Comparison of ENCODE assay signal across 12 cellular contexts in genomic region chr13:46178143-46178542, GRCh38. TPM values are rescaled to one million over a fixed set of nuclear protein-coding genes. Genes with fewer than 3 reads are reported as not detected.
DNase-seq lines count a peak whose midpoint lies in the region; ATAC-seq and TF ChIP-seq lines count a peak whose summit lies in the region.
"Had no signal": no experiment of that assay in that cellular context is flagged by ENCODE, and none has a peak within 500 bp of the region (broad histone marks: within the 10 kb centered on the region; RNA-seq: fewer than 3 reads in every experiment).

No MANE protein-coding gene starts in this region.

- TF ChIP-seq CTCF in NB4 (IDR thresholded peaks at IDR 0.05; ENCODE audit: low read depth, low read length) = no peak
- no peak for TF ChIP-seq CTCF in gastrocnemius medialis (IDR thresholded peaks at IDR 0.05 in 4 of 5, conservative IDR thresholded peaks at IDR 0.05 in 1 of 5)

- TF ChIP-seq POLR2A in NB4 (IDR thresholded peaks at IDR 0.05; ENCODE audit: extremely low read depth, insufficient read length) (no peak), gastrocnemius medialis (IDR thresholded peaks at IDR 0.05) (no peak)

- H2BK120ac ChIP-seq in mesendoderm (ENCODE audit: low read depth, low read length) = no peak overlapping the region

- H3K79me1 ChIP-seq in mesendoderm (ENCODE audit: low read length) = no peaks in the 10 kb centered on the region

- no peak overlapping the region for H3K9ac ChIP-seq in mesendoderm (ENCODE audit: low read length)

- no peak overlapping the region for H3K23ac ChIP-seq in mesendoderm (ENCODE audit: low read length)

- peak overlapping the region; percentile 96 for H3K4me3 Mint-ChIP-seq in activated CD8-positive, alpha-beta memory T cell treated with anti-CD3 and anti-CD28 coated beads, Interleukin-2, amount 10 ng/mL, durations not matched to agents 7 days and 5 days
- H3K4me3 Mint-ChIP-seq in stimulated activated memory B cell treated with anti-CD40 and anti-IgM and Interleukin-4, amounts not matched to agents 10 μg/mL and 1 μg/mL and 100 μg/mL, for 72 hours = peak overlapping the region; percentile 98
- H3K4me3 Mint-ChIP-seq: HFFc6 had no signal

- no peak overlapping the region for H2BK15ac ChIP-seq in mesendoderm (replicated peaks; ENCODE audit: low read depth)

- no peak overlapping the region for H3K4ac ChIP-seq in mesendoderm (ENCODE audit: low read depth, low read length)

- H3K36me3 ChIP-seq in mesendoderm (ENCODE audit: control insufficient read depth, insufficient read depth, low read length) (no peaks in the 10 kb centered on the region), gastrocnemius medialis (no peaks in the 10 kb centered on the region)
- H3K36me3 ChIP-seq: WERI-Rb-1 had no signal

- H3K56ac ChIP-seq in mesendoderm (ENCODE audit: low read length) = no peak overlapping the region

- ATAC-seq in activated CD8-positive, alpha-beta memory T cell treated with anti-CD3 and anti-CD28 coated beads, Interleukin-2, amount 10 ng/mL, durations not matched to agents 7 days and 5 days = no peak
- ATAC-seq in stimulated activated memory B cell treated with anti-CD40 and anti-IgM and Interleukin-4, amounts not matched to agents 10 μg/mL and 1 μg/mL and 100 μg/mL, for 72 hours = no peak
- ATAC-seq in gastrocnemius medialis = no peak

- H3K9me3 ChIP-seq in gastrocnemius medialis = no peaks in the 10 kb centered on the region

- in situ Hi-C loops in gastrocnemius medialis (cut with MboI; ENCODE audit: low sequenced_read_pairs in 4 of 4) = no loop called here

- H3K4me1 ChIP-seq in mesendoderm (ENCODE audit: control insufficient read depth, low read depth, low read length) (no peaks in the 10 kb centered on the region), gastrocnemius medialis (no peaks in the 10 kb centered on the region)

- H3K18ac ChIP-seq in mesendoderm (ENCODE audit: low read length) = no peak overlapping the region

- no peaks in the 10 kb centered on the region for H3K79me2 ChIP-seq in mesendoderm (ENCODE audit: control insufficient read depth, insufficient read depth, low read length)

- CTCF ChIA-PET in activated CD8-positive, alpha-beta memory T cell treated with anti-CD3 and anti-CD28 coated beads, Interleukin-2, amount 10 ng/mL, durations not matched to agents 7 days and 5 days (lab: Charles Lee) = interaction anchor here (1.8 to 3.0 kb wide), 2 partner anchors 8 to 18 kb away, joined by 9 to 21 read pairs; no protein-coding TSS in a partner anchor

- H3K27ac ChIP-seq in mesendoderm (ENCODE audit: low read depth, low read length) (no peak overlapping the region), gastrocnemius medialis (no peak overlapping the region)
- H3K27ac ChIP-seq: WERI-Rb-1 had no signal

- no peaks in the 10 kb centered on the region for H3K27me3 Mint-ChIP-seq in activated CD8-positive, alpha-beta memory T cell treated with anti-CD3 and anti-CD28 coated beads, Interleukin-2, amount 10 ng/mL, durations not matched to agents 7 days and 5 days
- no peaks in the 10 kb centered on the region for H3K27me3 Mint-ChIP-seq in stimulated activated memory B cell treated with anti-CD40 and anti-IgM and Interleukin-4, amounts not matched to agents 10 μg/mL and 1 μg/mL and 100 μg/mL, for 72 hours

- H3K9me3 Mint-ChIP-seq in activated CD8-positive, alpha-beta memory T cell treated with anti-CD3 and anti-CD28 coated beads, Interleukin-2, amount 10 ng/mL, durations not matched to agents 7 days and 5 days (ENCODE audit: low read depth) = no peaks in the 10 kb centered on the region
- H3K9me3 Mint-ChIP-seq in stimulated activated memory B cell treated with anti-CD40 and anti-IgM and Interleukin-4, amounts not matched to agents 10 μg/mL and 1 μg/mL and 100 μg/mL, for 72 hours = no peaks in the 10 kb centered on the region
- H3K9me3 Mint-ChIP-seq: HFFc6 had no signal

- no CpG with 5 or more reads among the region's 5 CpGs for WGBS in mesendoderm (ENCODE audit: extremely low coverage, insufficient coverage, low lambda C conversion rate)

- H2BK5ac ChIP-seq in mesendoderm (ENCODE audit: low read length) = no peak overlapping the region

- H3K27me3 ChIP-seq in mesendoderm (ENCODE audit: insufficient read depth, low read length, poor library complexity) (no peaks in the 10 kb centered on the region), gastrocnemius medialis (no peaks in the 10 kb centered on the region)

- H3K4me1 Mint-ChIP-seq in activated CD8-positive, alpha-beta memory T cell treated with anti-CD3 and anti-CD28 coated beads, Interleukin-2, amount 10 ng/mL, durations not matched to agents 7 days and 5 days = peaks cover 52% of the 10 kb centered on the region
- peaks cover 68% of the 10 kb centered on the region for H3K4me1 Mint-ChIP-seq in stimulated activated memory B cell treated with anti-CD40 and anti-IgM and Interleukin-4, amounts not matched to agents 10 μg/mL and 1 μg/mL and 100 μg/mL, for 72 hours

- H4K5ac ChIP-seq in mesendoderm (ENCODE audit: low read length) = no peak overlapping the region

- no peak overlapping the region for H2AK5ac ChIP-seq in mesendoderm (ENCODE audit: low read length)

- intact Hi-C loops in gastrocnemius medialis (cut with DNase I; ENCODE audit: low total_unique reads) = no loop called here

- H4K8ac ChIP-seq in mesendoderm (ENCODE audit: low read depth, low read length) = no peak overlapping the region

- DNase-seq in activated CD8-positive, alpha-beta memory T cell treated with anti-CD3 and anti-CD28 coated beads, Interleukin-2, amount 10 ng/mL, durations not matched to agents 7 days and 5 days = no peak
- no peak for DNase-seq in activated CD8-positive, alpha-beta memory T cell treated with anti-CD3 and anti-CD28 coated beads, Interleukin-2, amount 50 U/mL, for 4 hours
- peak; percentile 87 for DNase-seq in NB4 (ENCODE audit: low read depth)
- peak; percentile 36 for DNase-seq in amniotic epithelial cell (ENCODE audit: low read depth)
- DNase-seq in kidney tubule cell (ENCODE audit: low spot score) = no peak
- DNase-seq in mesendoderm = no peak
- DNase-seq in gastrocnemius medialis = no peak
- DNase-seq: GDM1, HFFc6, NCI-H1092, WERI-Rb-1 had no signal

- H3K4me3 ChIP-seq in NB4 (ENCODE audit: low read depth, low read length) (peak overlapping the region; percentile 90), mesendoderm (ENCODE audit: low read length) (no peak overlapping the region), gastrocnemius medialis (no peak overlapping the region)

- no peak overlapping the region for H3K4me2 ChIP-seq in mesendoderm (ENCODE audit: low read length)

- peak overlapping the region; percentile 77 for H3K27ac Mint-ChIP-seq in activated CD8-positive, alpha-beta memory T cell treated with anti-CD3 and anti-CD28 coated beads, Interleukin-2, amount 10 ng/mL, durations not matched to agents 7 days and 5 days
- H3K27ac Mint-ChIP-seq in stimulated activated memory B cell treated with anti-CD40 and anti-IgM and Interleukin-4, amounts not matched to agents 10 μg/mL and 1 μg/mL and 100 μg/mL, for 72 hours = peak overlapping the region; percentile 92
- H3K27ac Mint-ChIP-seq: HFFc6 had no signal

- H3K36me3 Mint-ChIP-seq in activated CD8-positive, alpha-beta memory T cell treated with anti-CD3 and anti-CD28 coated beads, Interleukin-2, amount 10 ng/mL, durations not matched to agents 7 days and 5 days = peaks cover 66% of the 10 kb centered on the region
- peaks cover 65% of the 10 kb centered on the region for H3K36me3 Mint-ChIP-seq in stimulated activated memory B cell treated with anti-CD40 and anti-IgM and Interleukin-4, amounts not matched to agents 10 μg/mL and 1 μg/mL and 100 μg/mL, for 72 hours

RNA-seq across cellular contexts. Expression of gene LCP1, which starts 3.8 kb away (rescaled TPM):
- 1,000 to 10,000 TPM in 1 of 2 experiments, 100 to 1,000 TPM in 1; 923 to 1,101 TPM for total RNA-seq in activated CD8-positive, alpha-beta memory T cell treated with anti-CD3 and anti-CD28 coated beads, Interleukin-2, amount 10 ng/mL, durations not matched to agents 7 days and 5 days
- 20.9 TPM for polyA plus RNA-seq in mesendoderm (2013, experiment 1 of 2)
- polyA plus RNA-seq in mesendoderm (2013, experiment 2 of 2) = 22.8 TPM
- 10 to 100 TPM in 2 of 4 donors, 1 to 10 TPM in 2; 3.7 to 12.5 (median 10.1) TPM for total RNA-seq in gastrocnemius medialis

RNA-seq across cellular contexts. Expression of gene LRRC63, which starts 33.6 kb away (rescaled TPM):
- total RNA-seq in activated CD8-positive, alpha-beta memory T cell treated with anti-CD3 and anti-CD28 coated beads, Interleukin-2, amount 10 ng/mL, durations not matched to agents 7 days and 5 days = 1 to 10 TPM; 1.5 to 2.1 TPM
- 0.03 TPM for polyA plus RNA-seq in mesendoderm (2013, experiment 1 of 2)
- polyA plus RNA-seq in mesendoderm (2013, experiment 2 of 2) = 0.04 TPM
- not detected for total RNA-seq in gastrocnemius medialis
- total RNA-seq: HFFc6 had no signal

Comparison
In these comparisons a context has a peak if more than half of its experiments do, and no peak if none do; other contexts are left out.
1. DNase-seq: peak in NB4 (single experiment) and amniotic epithelial cell (single experiment); none in activated CD8-positive, alpha-beta memory T cell treated with anti-CD3 and anti-CD28 coated beads, Interleukin-2, amount 10 ng/mL, durations not matched to agents 7 days and 5 days (single experiment), activated CD8-positive, alpha-beta memory T cell treated with anti-CD3 and anti-CD28 coated beads, Interleukin-2, amount 50 U/mL, for 4 hours (single experiment), kidney tubule cell (single experiment), mesendoderm (single experiment) and gastrocnemius medialis (0 of 2).
2. RNA of gene LCP1, which starts 3.8 kb away (total RNA-seq): 923 to 1,101 TPM in activated CD8-positive, alpha-beta memory T cell treated with anti-CD3 and anti-CD28 coated beads, Interleukin-2, amount 10 ng/mL, durations not matched to agents 7 days and 5 days; 3.7 to 12.5 TPM in gastrocnemius medialis; every median in the first group is over 10 times any median in the second.